In genomic region chr2:128321784-128322650, GRCh38 we compare ENCODE assay signal across 1 cellular context.
TF ChIP-seq lines count a peak whose summit lies in the region.

No MANE protein-coding gene starts in this region.

TF ChIP-seq in HepG2, 621 proteins besides CTCF, POLR2A, EP300 and RAD21 (continued from another document and continues in another):
- no peak for TF ChIP-seq FOXO4 (CRISPR knock-in tag; conservative IDR thresholded peaks at IDR 0.05)
- no peak for TF ChIP-seq NFIC (IDR thresholded peaks at IDR 0.05; ENCODE audit: low read length)
- TF ChIP-seq PLRG1 (conservative IDR thresholded peaks at IDR 0.05) = no peak
- no peak for TF ChIP-seq ZNF460 (CRISPR knock-in tag; IDR thresholded peaks at IDR 0.05; ENCODE audit: borderline replicate concordance)
- TF ChIP-seq FOSL1 (CRISPR knock-in tag; IDR thresholded peaks at IDR 0.05; ENCODE audit: borderline replicate concordance) = no peak
- no peak for TF ChIP-seq GPBP1L1 (CRISPR knock-in tag; IDR thresholded peaks at IDR 0.05)
- TF ChIP-seq BATF2 (CRISPR knock-in tag; IDR thresholded peaks at IDR 0.05) = no peak
- peak; percentile 26 for TF ChIP-seq ZNF883 (CRISPR knock-in tag; IDR thresholded peaks at IDR 0.05; ENCODE audit: not compliant biosample characterization)
- TF ChIP-seq ZNF543 (CRISPR knock-in tag; IDR thresholded peaks at IDR 0.05) = no peak
- peak; percentile 100 for TF ChIP-seq ZNF142 (CRISPR knock-in tag; IDR thresholded peaks at IDR 0.05)
- TF ChIP-seq ZNF12 (CRISPR knock-in tag; IDR thresholded peaks at IDR 0.05) = no peak
- no peak for TF ChIP-seq ZBTB42 (CRISPR knock-in tag; IDR thresholded peaks at IDR 0.05)
- TF ChIP-seq SMAD1 (CRISPR knock-in tag; IDR thresholded peaks at IDR 0.05; ENCODE audit: borderline replicate concordance, low read depth) = 0 out of 2 replicates have a peak, but pooled peaks have one; percentile 22
- no peak for TF ChIP-seq ZNF407 (CRISPR knock-in tag; IDR thresholded peaks at IDR 0.05; ENCODE audit: not compliant biosample characterization)
- no peak for TF ChIP-seq ZNF3 (CRISPR knock-in tag; IDR thresholded peaks at IDR 0.05)
- peak; percentile 72; the same call in 1 of the 2 replicates for TF ChIP-seq ARID4A (CRISPR knock-in tag; IDR thresholded peaks at IDR 0.05; ENCODE audit: borderline replicate concordance)
- no peak for TF ChIP-seq ZNF225 (CRISPR knock-in tag; IDR thresholded peaks at IDR 0.05)
- TF ChIP-seq WIZ (CRISPR knock-in tag; IDR thresholded peaks at IDR 0.05) = 0 out of 2 replicates have a peak, but pooled peaks have one; percentile 26
- TF ChIP-seq SKI (IDR thresholded peaks at IDR 0.05; ENCODE audit: partially characterized antibody) = peak; percentile 86
- TF ChIP-seq ZNF891 (CRISPR knock-in tag; IDR thresholded peaks at IDR 0.05) = no peak
- no peak for TF ChIP-seq MED13 (CRISPR knock-in tag; IDR thresholded peaks at IDR 0.05)
- TF ChIP-seq HMG20B (CRISPR knock-in tag; conservative IDR thresholded peaks at IDR 0.05) = no peak
- TF ChIP-seq HNRNPL (IDR thresholded peaks at IDR 0.05; ENCODE audit: low read depth, low read length) = peak; percentile 54; the same call in 1 of the 2 replicates
- TF ChIP-seq ZNF512 (CRISPR knock-in tag; IDR thresholded peaks at IDR 0.05) = no peak
- TF ChIP-seq ZNF451 (CRISPR knock-in tag; IDR thresholded peaks at IDR 0.05) = 0 out of 2 replicates have a peak, but pooled peaks have one; percentile 8
